In genomic region chr7:87116315-87116714, GRCh38 we compare ENCODE assay signal across 20 cellular contexts.
"Had no signal": no experiment of that assay in that cellular context is flagged by ENCODE, and none has a peak within 500 bp of the region (broad histone marks: within the 10 kb centered on the region; RNA-seq: fewer than 3 reads in every experiment).

No MANE protein-coding gene starts in this region.

- H3K4me3 ChIP-seq: breast epithelium, left ventricle myocardium inferior, thyroid gland had no signal

- DNase-seq: activated CD4-positive, alpha-beta T cell treated with anti-CD3 and anti-CD28 coated beads, Interleukin-2, amount 10 ng/mL, durations not matched to agents 24 days and 14 days; activated CD8-positive, alpha-beta memory T cell treated with anti-CD3 and anti-CD28 coated beads, Interleukin-2, amount 50 U/mL, for 48 hours; activated naive CD8-positive, alpha-beta T cell treated with anti-CD3 and anti-CD28 coated beads, Interleukin-2, amount 10 ng/mL, durations not matched to agents 7 days and 5 days; activated T-cell treated with anti-CD3 and anti-CD28 coated beads, Interleukin-2, amount 50 U/mL, for 72 hours; aorta; effector memory CD4-positive, alpha-beta T cell; foreskin keratinocyte; glutamatergic neuron; left ventricle myocardium inferior; mesenchymal stem cell; natural killer cell; stimulated activated CD4-positive, alpha-beta T cell treated with anti-CD3 and anti-CD28 coated beads, Interleukin-12 subunit alpha, Interleukin-12 subunit beta, amount 100 ng/mL, for 4 hours; stimulated activated CD4-positive, alpha-beta T cell treated with anti-CD3 and anti-CD28 coated beads, Interleukin-2, amount 100 ng/mL, for 24 hours; thyroid gland had no signal

- H3K4me1 ChIP-seq: breast epithelium, foreskin keratinocyte, left ventricle myocardium inferior, parathyroid adenoma, thyroid gland had no signal

- H3K9ac ChIP-seq: parathyroid adenoma had no signal

- H3K79me2 ChIP-seq: parathyroid adenoma had no signal

- FAIRE-seq: TTC549, urothelium cell line had no signal

- H3K9me3 ChIP-seq: breast epithelium, neutrophil, thyroid gland had no signal

- H3K27ac ChIP-seq: breast epithelium, foreskin keratinocyte, left ventricle myocardium inferior, neutrophil, parathyroid adenoma, thyroid gland had no signal

- H3K36me3 ChIP-seq: breast epithelium, left ventricle myocardium inferior, neutrophil, thyroid gland had no signal

- H3K27me3 ChIP-seq: breast epithelium, foreskin keratinocyte, neutrophil, thyroid gland had no signal

- H2AFZ ChIP-seq: parathyroid adenoma had no signal

- ATAC-seq: foreskin keratinocyte, natural killer cell, WTC11 had no signal
